Comparison of ENCODE assay signal across 13 cellular contexts in genomic region chr9:37424686-37425297, GRCh38. TPM values are rescaled to one million over a fixed set of nuclear protein-coding genes. Genes with fewer than 3 reads are reported as not detected.
DNase-seq lines count a peak whose midpoint lies in the region; ATAC-seq and TF ChIP-seq lines count a peak whose summit lies in the region.
"Had no signal": no experiment of that assay in that cellular context is flagged by ENCODE, and none has a peak within 500 bp of the region (broad histone marks: within the 10 kb centered on the region; RNA-seq: fewer than 3 reads in every experiment).

No MANE protein-coding gene starts in this region.

- no peak overlapping the region for H3K4me3 Mint-ChIP-seq in GM23338
- H3K4me3 Mint-ChIP-seq in activated naive CD4-positive, alpha-beta T cell treated with anti-CD3 and anti-CD28 coated beads for 36 hours = no peak overlapping the region

- H4K20me1 ChIP-seq in GM23338 (replicated peaks; ENCODE audit: insufficient read depth) (peaks cover 4% of the 10 kb centered on the region; the same call in 1 of the 2 replicates), OCI-LY7 (ENCODE audit: insufficient read depth, low read length) (no peaks in the 10 kb centered on the region), hepatocyte (ENCODE audit: insufficient read depth, poor library complexity, severe bottlenecking) (peaks cover 11% of the 10 kb centered on the region)

- H3K4me3 ChIP-seq in GM23338 = peak overlapping the region; percentile 92; the same call in 1 of the 2 replicates
- H3K4me3 ChIP-seq in OCI-LY7 (ENCODE audit: low read depth, low read length, poor library complexity, severe bottlenecking) = no peak overlapping the region
- H3K4me3 ChIP-seq in hepatocyte = no peak overlapping the region
- H3K4me3 ChIP-seq in skeletal muscle tissue (ENCODE audit: low read length in 3 of 3) = peak overlapping the region in 1 of 3 donors; percentile 90
- H3K4me3 ChIP-seq: mucosa of descending colon, ovary had no signal

- no peak overlapping the region for H3K27ac Mint-ChIP-seq in GM23338
- no peak overlapping the region for H3K27ac Mint-ChIP-seq in activated naive CD4-positive, alpha-beta T cell treated with anti-CD3 and anti-CD28 coated beads for 36 hours
- H3K27ac Mint-ChIP-seq: activated CD8-positive, alpha-beta T cell treated with anti-CD3 and anti-CD28 coated beads for 36 hours had no signal

- H3K9me2 ChIP-seq in GM23338 (ENCODE audit: insufficient read depth) (no peaks in the 10 kb centered on the region), OCI-LY7 (ENCODE audit: insufficient read depth, low read length) (no peaks in the 10 kb centered on the region), hepatocyte (replicated peaks; ENCODE audit: insufficient read depth) (no peaks in the 10 kb centered on the region)

- peak; percentile 3; the same call in 1 of the 3 replicates for ATAC-seq in GM23338
- ATAC-seq in HG02884 (IDR thresholded peaks at IDR 0.05; ENCODE audit: unreplicated experiment) = no peak
- ATAC-seq: activated CD8-positive, alpha-beta T cell treated with anti-CD3 and anti-CD28 coated beads for 36 hours; gastrocnemius medialis; mucosa of descending colon had no signal

- H3K79me2 ChIP-seq in GM23338 (replicated peaks; ENCODE audit: insufficient read depth) = peaks cover 15% of the 10 kb centered on the region
- peaks cover 17% of the 10 kb centered on the region; the same call in 1 of the 2 replicates for H3K79me2 ChIP-seq in OCI-LY7 (ENCODE audit: insufficient read depth, low read depth, low read length)
- peaks cover 33% of the 10 kb centered on the region for H3K79me2 ChIP-seq in hepatocyte

- peaks cover 8% of the 10 kb centered on the region for H3K4me1 ChIP-seq in GM23338 (ENCODE audit: insufficient read depth)
- H3K4me1 ChIP-seq in OCI-LY7 (ENCODE audit: insufficient read depth, low read length, poor library complexity, severe bottlenecking) = peaks cover 37% of the 10 kb centered on the region
- H3K4me1 ChIP-seq in hepatocyte (ENCODE audit: insufficient read depth) = peaks cover 23% of the 10 kb centered on the region
- peaks cover 28 to 31% (median 29%) of the 10 kb centered on the region in 3 donors for H3K4me1 ChIP-seq in skeletal muscle tissue (ENCODE audit: control insufficient read depth in 3 of 3, insufficient read depth in 3 of 3, low read length in 3 of 3)

- CTCF ChIA-PET in OCI-LY7 (lab: Charles Lee; ENCODE audit: unreplicated experiment) = no interaction called here
- CTCF ChIA-PET in activated naive CD4-positive, alpha-beta T cell treated with anti-CD3 and anti-CD28 coated beads for 36 hours (lab: Charles Lee) = interaction anchor here (1.3 to 2.1 kb wide), 2 partner anchors 9 to 13 kb away, joined by 5 to 15 read pairs; no protein-coding TSS in a partner anchor

- H3K9me3 ChIP-seq in OCI-LY7 (ENCODE audit: low read length) (no peaks in the 10 kb centered on the region), hepatocyte (ENCODE audit: low read depth) (no peaks in the 10 kb centered on the region), skeletal muscle tissue (ENCODE audit: control insufficient read depth in 3 of 3, low read length in 3 of 3) (no peaks in the 10 kb centered on the region)
- H3K9me3 ChIP-seq: gastrocnemius medialis, mucosa of descending colon, ovary had no signal

- H3K4me1 Mint-ChIP-seq in GM23338 = peaks cover 19% of the 10 kb centered on the region; the same call in 2 of the 3 replicates
- peaks cover 24% of the 10 kb centered on the region for H3K4me1 Mint-ChIP-seq in activated naive CD4-positive, alpha-beta T cell treated with anti-CD3 and anti-CD28 coated beads for 36 hours (ENCODE audit: low read depth)

- H3K27me3 ChIP-seq in GM23338 (ENCODE audit: insufficient read depth) (no peaks in the 10 kb centered on the region), hepatocyte (no peaks in the 10 kb centered on the region), skeletal muscle tissue (ENCODE audit: control insufficient read depth in 3 of 3, insufficient read depth in 3 of 3, low read length in 3 of 3) (no peaks in the 10 kb centered on the region)
- H3K27me3 ChIP-seq: gastrocnemius medialis, ovary had no signal

- no peaks in the 10 kb centered on the region for H3K9me3 Mint-ChIP-seq in GM23338
- no peaks in the 10 kb centered on the region for H3K9me3 Mint-ChIP-seq in activated naive CD4-positive, alpha-beta T cell treated with anti-CD3 and anti-CD28 coated beads for 36 hours
- H3K9me3 Mint-ChIP-seq: activated CD8-positive, alpha-beta T cell treated with anti-CD3 and anti-CD28 coated beads for 36 hours; brain had no signal

- peaks cover 41% of the 10 kb centered on the region for H3K36me3 Mint-ChIP-seq in GM23338 (ENCODE audit: low read depth)
- H3K36me3 Mint-ChIP-seq in activated naive CD4-positive, alpha-beta T cell treated with anti-CD3 and anti-CD28 coated beads for 36 hours (ENCODE audit: low read depth) = peaks cover 11% of the 10 kb centered on the region

- H3K4me2 ChIP-seq in GM23338 (no peak overlapping the region), OCI-LY7 (ENCODE audit: low read length) (peak overlapping the region; percentile 74; the same call in 1 of the 2 replicates), hepatocyte (peak overlapping the region; percentile 92)

- DNase-seq in GM23338 (ENCODE audit: low spot score) (no peak), OCI-LY7 (ENCODE audit: low spot score) (no peak), hepatocyte (ENCODE audit: low spot score) (no peak), CD1c-positive myeloid dendritic cell (ENCODE audit: extremely low spot score) (no peak)
- DNase-seq in activated naive CD4-positive, alpha-beta T cell treated with anti-CD3 and anti-CD28 coated beads for 36 hours = no peak
- DNase-seq: activated CD8-positive, alpha-beta T cell treated with anti-CD3 and anti-CD28 coated beads for 36 hours; mucosa of descending colon had no signal

- H2AFZ ChIP-seq in GM23338 = no peak overlapping the region
- H2AFZ ChIP-seq in OCI-LY7 (ENCODE audit: low read length) = no peak overlapping the region
- no peak overlapping the region for H2AFZ ChIP-seq in hepatocyte

- no peak for TF ChIP-seq CTCF in GM23338 (conservative IDR thresholded peaks at IDR 0.05; ENCODE audit: low read depth in 2 of 2)
- no peak for TF ChIP-seq CTCF in OCI-LY7 (conservative IDR thresholded peaks at IDR 0.05; ENCODE audit: low read length)
- TF ChIP-seq CTCF in hepatocyte (IDR thresholded peaks at IDR 0.05; ENCODE audit: poor library complexity) = no peak

- peak overlapping the region; percentile 50 to 97 (median 94) for H3K9ac ChIP-seq in skeletal muscle tissue (ENCODE audit: low read depth in 1 of 3, low read length in 3 of 3)

- no peak overlapping the region for H3K27ac ChIP-seq in GM23338 (ENCODE audit: low read depth)
- no peak overlapping the region for H3K27ac ChIP-seq in OCI-LY7 (ENCODE audit: low read depth, low read length, poor library complexity, severe bottlenecking)
- H3K27ac ChIP-seq in hepatocyte = no peak overlapping the region
- no peak overlapping the region for H3K27ac ChIP-seq in skeletal muscle tissue (ENCODE audit: low read depth, low read length)
- H3K27ac ChIP-seq: SK-N-MC had no signal

- H3K36me3 ChIP-seq in GM23338 (ENCODE audit: insufficient read depth) (peaks cover 7% of the 10 kb centered on the region; the same call in 1 of the 2 replicates), OCI-LY7 (ENCODE audit: insufficient read depth, low read length) (peaks cover 59% of the 10 kb centered on the region), hepatocyte (replicated peaks; ENCODE audit: insufficient read depth, low read depth) (no peaks in the 10 kb centered on the region), skeletal muscle tissue (ENCODE audit: control insufficient read depth in 3 of 3, insufficient read depth in 3 of 3, low read length in 3 of 3) (peaks cover 36 to 49% (median 39%) of the 10 kb centered on the region in 3 donors)
- H3K36me3 ChIP-seq: ovary had no signal

- peaks cover 13% of the 10 kb centered on the region for H3K27me3 Mint-ChIP-seq in GM23338 (ENCODE audit: insufficient read depth, low read depth, poor library complexity)
- H3K27me3 Mint-ChIP-seq in activated naive CD4-positive, alpha-beta T cell treated with anti-CD3 and anti-CD28 coated beads for 36 hours (ENCODE audit: low read depth) = no peaks in the 10 kb centered on the region
- H3K27me3 Mint-ChIP-seq: activated CD8-positive, alpha-beta T cell treated with anti-CD3 and anti-CD28 coated beads for 36 hours had no signal

- POLR2A ChIA-PET in OCI-LY7 (lab: Charles Lee) = interaction anchor here (0.7 kb wide), 1 partner anchor 38 kb away, joined by 3 read pairs; no protein-coding TSS in a partner anchor

- WGBS in hepatocyte (ENCODE audit: low lambda C conversion rate, missing lambda C conversion rate) = 90% methylated on average over 18 of the region's 18 CpGs

- H3F3A ChIP-seq in GM23338 (replicated peaks; ENCODE audit: low read depth) = peaks cover 7% of the 10 kb centered on the region; the same call in 1 of the 2 replicates

- no TSS peak for BruUV-seq in OCI-LY7 (replicated peaks; lab: Mats Ljungman, UMichigan)

- intact Hi-C loops in OCI-LY7 (cut with micrococcal nuclease; ENCODE audit: unreplicated experiment) = loop anchor here (10.0 kb wide), 1 partner anchor 660 kb away; no protein-coding TSS in a partner anchor
- intact Hi-C loops in activated naive CD4-positive, alpha-beta T cell treated with anti-CD3 and anti-CD28 coated beads for 36 hours (cut with micrococcal nuclease) = loop anchor here (5.0 kb wide), 1 partner anchor 643 kb away; the partner anchor contains the start of gene SHB

RNA-seq across cellular contexts. Expression of gene GRHPR, which starts 2.3 kb away (rescaled TPM):
- 120 and 128 TPM in 2 replicates for total RNA-seq in GM23338 (2014; rRNA removed; shearing (Covaris generic))
- polyA plus RNA-seq in GM23338 (2016; fragmentation: Nextera tagmentation; extraction: Ambion mirVana) = 62.4 and 69.0 TPM in 2 replicates
- total RNA-seq in OCI-LY7 (2014; rRNA removed; shearing (Covaris generic)) = 135 and 148 TPM in 2 replicates
- total RNA-seq in OCI-LY7 (2022) = 105 and 106 TPM in 2 replicates
- total RNA-seq in hepatocyte = 164 and 168 TPM in 2 replicates
- polyA plus RNA-seq in hepatocyte = 119 and 137 TPM in 2 replicates
- 99.2 TPM for total RNA-seq in skeletal muscle tissue
- 10 to 100 TPM; 72.8 to 75.6 TPM for total RNA-seq in activated naive CD4-positive, alpha-beta T cell treated with anti-CD3 and anti-CD28 coated beads for 36 hours

RNA-seq across cellular contexts. Expression of gene ZBTB5, which starts 40.5 kb away (rescaled TPM):
- 19.5 and 20.3 TPM in 2 replicates for total RNA-seq in GM23338 (2014; rRNA removed; shearing (Covaris generic))
- polyA plus RNA-seq in GM23338 (2016; fragmentation: Nextera tagmentation; extraction: Ambion mirVana) = 2.5 and 2.8 TPM in 2 replicates
- total RNA-seq in OCI-LY7 (2014; rRNA removed; shearing (Covaris generic)) = 27.9 and 31.9 TPM in 2 replicates
- 20.2 and 23.9 TPM in 2 replicates for total RNA-seq in OCI-LY7 (2022)
- total RNA-seq in hepatocyte = 16.1 and 21.8 TPM in 2 replicates
- polyA plus RNA-seq in hepatocyte = 3.8 and 4.3 TPM in 2 replicates
- total RNA-seq in skeletal muscle tissue = 15.1 TPM
- total RNA-seq in activated naive CD4-positive, alpha-beta T cell treated with anti-CD3 and anti-CD28 coated beads for 36 hours = 10 to 100 TPM; 10.2 TPM
